ENCODE assay signal across 17 cellular contexts in genomic region chr12:20885116-20885515, GRCh38.
A peak's percentile ranks its signal among the peaks of the same experiment; 100 is the strongest.
DNase-seq lines count a peak whose midpoint lies in the region; TF ChIP-seq lines count a peak whose summit lies in the region.
"Had no signal": no experiment of that assay in that cellular context is flagged by ENCODE, and none has a peak within 500 bp of the region (broad histone marks: within the 10 kb centered on the region; RNA-seq: fewer than 3 reads in every experiment).

No MANE protein-coding gene starts in this region.

- peaks cover 6% of the 10 kb centered on the region for H3K36me3 Mint-ChIP-seq in Calu3 (ENCODE audit: insufficient read depth, unreplicated experiment)
- H3K36me3 Mint-ChIP-seq: CD4-positive, CD25-positive, alpha-beta regulatory T cell; CD8-positive, alpha-beta T cell had no signal

- no TSS peak for BruUV-seq in Calu3 (replicated peaks; lab: Mats Ljungman, UMichigan)

- TF ChIP-seq CTCF in Calu3 (IDR thresholded peaks at IDR 0.05; ENCODE audit: unreplicated experiment): no peak
- no peak for TF ChIP-seq CTCF in choroid plexus epithelial cell (conservative IDR thresholded peaks at IDR 0.05; ENCODE audit: low read depth, low read length)

- peaks cover 31% of the 10 kb centered on the region for H3K4me1 Mint-ChIP-seq in Calu3 (ENCODE audit: low read depth, unreplicated experiment)
- H3K4me1 Mint-ChIP-seq: B cell had no signal

- H3K27me3 Mint-ChIP-seq in Calu3 (ENCODE audit: unreplicated experiment): no peaks in the 10 kb centered on the region
- H3K27me3 Mint-ChIP-seq: B cell; CD4-positive, CD25-positive, alpha-beta regulatory T cell had no signal

- intact Hi-C loops in Calu3 (cut with micrococcal nuclease; ENCODE audit: unreplicated experiment): no loop called here

- DNase-seq in Calu3 (no peak), choroid plexus epithelial cell (ENCODE audit: low read depth) (peak; percentile 37), kidney tubule cell (ENCODE audit: low spot score) (peak; percentile 9), renal cortical epithelial cell (ENCODE audit: low read depth) (peak; percentile 0), NCI-H2029 (lab: John Stamatoyannopoulos, UW) (no peak), DMS79 treated with DMSO at 0.1 percent for 48 hours (lab: John Stamatoyannopoulos, UW) (no peak), occipital lobe (lab: John Stamatoyannopoulos, UW) (no peak)
- DNase-seq: Caco-2; CD4-positive, CD25-positive, alpha-beta regulatory T cell; CD8-positive, alpha-beta T cell; DMS 273 treated with DMSO at 0.1 percent for 48 hours; DND-41; GOT3; HFFc6 had no signal

- CTCF ChIA-PET in Calu3 (lab: Charles Lee): no interaction called here

- H3K27ac Mint-ChIP-seq in Calu3 (ENCODE audit: unreplicated experiment): peak overlapping the region; percentile 42
- H3K27ac Mint-ChIP-seq: B cell; CD4-positive, CD25-positive, alpha-beta regulatory T cell; CD8-positive, alpha-beta T cell; HFFc6 had no signal

- H3K9me3 Mint-ChIP-seq in Calu3 (ENCODE audit: low read depth, unreplicated experiment): no peaks in the 10 kb centered on the region

- H3K4me3 Mint-ChIP-seq in Calu3 (ENCODE audit: low read depth, unreplicated experiment): no peak overlapping the region
- H3K4me3 Mint-ChIP-seq: B cell; CD4-positive, CD25-positive, alpha-beta regulatory T cell; CD8-positive, alpha-beta T cell; HFFc6 had no signal

- H3K4me3 ChIP-seq in choroid plexus epithelial cell (ENCODE audit: low read depth, low read length): no peak overlapping the region
- H3K4me3 ChIP-seq: BLaER1, HAP-1 had no signal

Comparison
In these comparisons a context has a peak if more than half of its experiments do, and no peak if none do; other contexts are left out.
1. DNase-seq: peak in choroid plexus epithelial cell (single experiment), kidney tubule cell (single experiment) and renal cortical epithelial cell (single experiment); none in Calu3 (single experiment), NCI-H2029 (single experiment), DMS79 treated with DMSO at 0.1 percent for 48 hours (single experiment) and occipital lobe (single experiment).